In the genomic region with DNA sequence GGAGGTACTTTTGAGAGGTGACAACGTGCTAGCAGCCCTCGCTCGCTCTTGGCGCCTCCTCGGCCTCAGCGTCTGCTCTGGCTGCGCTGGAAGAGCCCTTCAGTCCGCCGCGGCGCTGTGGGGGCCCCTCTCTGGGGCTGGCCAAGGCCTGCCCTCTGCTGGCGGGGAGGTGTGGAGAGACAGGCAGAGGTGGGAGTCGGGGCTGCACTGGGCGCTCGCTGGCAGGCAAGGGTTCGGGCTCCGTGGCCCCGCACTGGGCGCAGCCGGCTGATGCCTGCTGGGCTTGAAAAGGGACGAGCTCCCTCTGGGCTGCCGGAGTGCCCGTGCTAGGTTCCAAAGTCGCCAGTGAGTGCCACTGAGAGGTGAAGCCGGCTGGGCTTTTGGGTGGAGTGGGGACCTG, we compare ENCODE assay signal across 24 cellular contexts.
DNase-seq lines count a peak whose midpoint lies in the region; ATAC-seq lines count a peak whose summit lies in the region.
"Had no signal": no experiment of that assay in that cellular context is flagged by ENCODE, and none has a peak within 500 bp of the region (broad histone marks: within the 10 kb centered on the region; RNA-seq: fewer than 3 reads in every experiment).

No MANE protein-coding gene starts in this region.

- no peak overlapping the region for H3K14ac ChIP-seq in mesenchymal stem cell (ENCODE audit: low read length in 2 of 2)

- no peak overlapping the region for H2BK120ac ChIP-seq in mesenchymal stem cell (ENCODE audit: low read depth, low read length)

- no peak overlapping the region for H2AFZ ChIP-seq in mesenchymal stem cell (ENCODE audit: low read depth, low read length)

- H4K8ac ChIP-seq in mesenchymal stem cell (ENCODE audit: low read length) = no peak overlapping the region

- no peak overlapping the region for H3K4me3 ChIP-seq in aorta (ENCODE audit: low read length in 2 of 2)
- H3K4me3 ChIP-seq in mesenchymal stem cell (ENCODE audit: insufficient read depth in 1 of 2, low read depth in 1 of 2, low read length in 2 of 2) = no peak overlapping the region
- H3K4me3 ChIP-seq: HAP-1, MG63, SK-N-MC had no signal

- no peaks in the 10 kb centered on the region for H3K79me1 ChIP-seq in mesenchymal stem cell (replicated peaks; ENCODE audit: low read length, poor library complexity, severe bottlenecking)

- no peak overlapping the region for H3K4me2 ChIP-seq in mesenchymal stem cell (ENCODE audit: low read length, poor library complexity, severe bottlenecking)

- no peak overlapping the region for H4K91ac ChIP-seq in mesenchymal stem cell (ENCODE audit: low read length)

- H3K36me3 ChIP-seq in aorta (ENCODE audit: control insufficient read depth in 1 of 2, insufficient read depth in 2 of 2, low read length in 1 of 2) = no peaks in the 10 kb centered on the region
- no peaks in the 10 kb centered on the region for H3K36me3 ChIP-seq in mesenchymal stem cell (ENCODE audit: control insufficient read depth in 1 of 2, insufficient read depth in 2 of 2, low read depth in 1 of 2, low read length in 2 of 2)
- H3K36me3 ChIP-seq: HAP-1, MG63 had no signal

- intact Hi-C loops in aorta (cut with DNase I) = no loop called here

- no peak overlapping the region for H2AK5ac ChIP-seq in mesenchymal stem cell (ENCODE audit: low read length, severe bottlenecking)

- H3K4ac ChIP-seq in mesenchymal stem cell (ENCODE audit: low read depth in 1 of 2, low read length in 2 of 2) = no peak overlapping the region

- H3K18ac ChIP-seq in mesenchymal stem cell (ENCODE audit: low read depth in 1 of 2, low read length in 2 of 2) = no peak overlapping the region

- DNase-seq in NCI-H748 (lab: John Stamatoyannopoulos, UW; ENCODE audit: unreplicated experiment) (peak; percentile 16), NCI-H748 treated with DMSO at 0.1 percent for 48 hours (lab: John Stamatoyannopoulos, UW) (no peak), RPMI8226 (peak; percentile 15), iPS-NIHi11 (ENCODE audit: low spot score) (peak; percentile 17), aorta (no peak), kidney tubule cell (ENCODE audit: low spot score) (no peak), NCI-H2107 treated with DMSO at 0.1 percent for 48 hours (lab: John Stamatoyannopoulos, UW; ENCODE audit: unreplicated experiment) (no peak), mesenchymal stem cell (no peak)
- DNase-seq: AML-193; Caco-2; CD4-positive, CD25-positive, alpha-beta regulatory T cell; GF-D8; IMR-90; MG63; NCI-H1048; NCI-H1436; NCI-H2029; NCI-H2171; NCI-H526; Right ventricle myocardium superior had no signal

- H3K23ac ChIP-seq in mesenchymal stem cell (ENCODE audit: low read length in 2 of 2) = no peak overlapping the region

- H2BK12ac ChIP-seq in mesenchymal stem cell (ENCODE audit: low read length in 2 of 2) = no peak overlapping the region

- peak; percentile 52 for ATAC-seq in aorta (ENCODE audit: low FRiP score)
- ATAC-seq: Panc1 had no signal

- H3K27ac ChIP-seq in aorta (ENCODE audit: low read depth in 1 of 2, low read length in 2 of 2) = no peak overlapping the region
- no peak overlapping the region for H3K27ac ChIP-seq in mesenchymal stem cell (ENCODE audit: low read length, poor library complexity, severe bottlenecking)
- H3K27ac ChIP-seq: 22Rv1, SK-N-MC had no signal

- H3K9me3 ChIP-seq in aorta (ENCODE audit: control insufficient read depth, low read length) (no peaks in the 10 kb centered on the region), mesenchymal stem cell (ENCODE audit: control insufficient read depth, low read length) (peaks cover 4% of the 10 kb centered on the region)
- H3K9me3 ChIP-seq: Caco-2, HAP-1, MG63 had no signal

- no peak overlapping the region for H3K9ac ChIP-seq in mesenchymal stem cell (ENCODE audit: low read length)

- WGBS in aorta, 2 donors = 89 to 98% methylated on average over 24 to 25 of the region's 25 CpGs
- WGBS in mesenchymal stem cell = 97% methylated on average over 25 of the region's 25 CpGs

- H3K27me3 ChIP-seq in aorta (ENCODE audit: control insufficient read depth in 1 of 2, insufficient read depth in 2 of 2, low read length in 1 of 2) (no peaks in the 10 kb centered on the region), mesenchymal stem cell (ENCODE audit: control insufficient read depth in 1 of 2, insufficient read depth in 1 of 2, low read length in 2 of 2) (no peaks in the 10 kb centered on the region)
- H3K27me3 ChIP-seq: MG63 had no signal

- no peak overlapping the region for H2BK5ac ChIP-seq in mesenchymal stem cell (ENCODE audit: low read depth, low read length, poor library complexity, severe bottlenecking)

- H3K4me1 ChIP-seq in aorta (ENCODE audit: control insufficient read depth in 1 of 2, insufficient read depth in 2 of 2, low read length in 2 of 2) (no peaks in the 10 kb centered on the region), mesenchymal stem cell (ENCODE audit: control insufficient read depth, insufficient read depth, low read depth, low read length) (peaks cover 1% of the 10 kb centered on the region)
- H3K4me1 ChIP-seq: HAP-1 had no signal

- no peak overlapping the region for H2BK15ac ChIP-seq in mesenchymal stem cell (ENCODE audit: low read depth, poor library complexity, severe bottlenecking)

Comparison
In these comparisons a context has a peak if more than half of its experiments do, and no peak if none do; other contexts are left out.
1. DNase-seq: peak in NCI-H748 (single experiment), RPMI8226 (single experiment) and iPS-NIHi11 (single experiment); none in NCI-H748 treated with DMSO at 0.1 percent for 48 hours (single experiment), aorta (0 of 2), kidney tubule cell (single experiment), NCI-H2107 treated with DMSO at 0.1 percent for 48 hours (single experiment) and mesenchymal stem cell (single experiment).